ENCODE assay signal across 9 cellular contexts in the genomic region with DNA sequence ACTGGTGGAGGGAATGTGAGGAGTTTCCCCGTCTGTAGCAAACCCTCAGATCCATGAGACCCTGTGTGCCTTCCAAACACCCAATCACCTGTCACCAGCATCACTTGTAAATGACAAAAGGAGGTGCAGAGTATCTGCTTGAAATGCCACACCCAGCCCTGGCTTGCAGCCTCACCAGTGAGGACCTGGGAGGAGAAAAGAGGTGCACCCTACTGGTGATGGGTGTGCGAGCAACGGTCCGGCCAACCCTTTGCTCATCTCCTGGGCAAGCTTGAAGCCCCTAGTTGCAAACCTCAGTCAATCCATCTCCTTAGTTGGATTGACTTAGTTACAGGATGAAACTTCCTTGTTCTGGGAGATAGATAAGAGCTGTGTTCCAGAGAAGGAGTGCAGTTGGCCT.
DNase-seq lines count a peak whose midpoint lies in the region; ATAC-seq, FAIRE-seq and TF ChIP-seq lines count a peak whose summit lies in the region.
"Had no signal": no experiment of that assay in that cellular context is flagged by ENCODE, and none has a peak within 500 bp of the region (broad histone marks: within the 10 kb centered on the region; RNA-seq: fewer than 3 reads in every experiment).

No MANE protein-coding gene starts in this region.

- intact Hi-C loops in left colon (cut with DNase I, micrococcal nuclease), result loop anchor here in 1 of 2 donors (10.0 kb wide), 1 partner anchor 179 kb away; no protein-coding TSS in a partner anchor

- no peak for TF ChIP-seq CTCF in omental fat pad (IDR thresholded peaks at IDR 0.05)

- ATAC-seq in GM21576 (IDR thresholded peaks at IDR 0.05; ENCODE audit: unreplicated experiment) (peak; percentile 75), left colon (peak; percentile 41), omental fat pad (ENCODE audit: low FRiP score) (no peak)
- ATAC-seq: stimulated activated effector memory CD8-positive, alpha-beta T cell treated with anti-CD3 and anti-CD28 coated beads, Interleukin-12 subunit alpha, Interleukin-12 subunit beta, amount 100 ng/mL, for 72 hours had no signal

- no peak for FAIRE-seq in frontal cortex (lab: Jason Lieb, UNC)

- DNase-seq in NCI-H2196 (lab: John Stamatoyannopoulos, UW; ENCODE audit: unreplicated experiment), result peak; percentile 6
- no peak for DNase-seq in NCI-H2196 treated with DMSO at 0.1 percent for 48 hours (lab: John Stamatoyannopoulos, UW; ENCODE audit: unreplicated experiment)
- DNase-seq in NCI-H146 (lab: John Stamatoyannopoulos, UW), result peak; percentile 36
- no peak for DNase-seq in left colon
- DNase-seq in omental fat pad (ENCODE audit: low spot score), result no peak
- no peak for DNase-seq in frontal cortex (ENCODE audit: low spot score in 2 of 2)
- DNase-seq in NCI-H1105 (lab: John Stamatoyannopoulos, UW), result no peak

Comparison
In these comparisons a context has a peak if more than half of its experiments do, and no peak if none do; other contexts are left out.
1. DNase-seq: peak in NCI-H2196 (single experiment) and NCI-H146 (single experiment); none in NCI-H2196 treated with DMSO at 0.1 percent for 48 hours (single experiment), left colon (0 of 2), omental fat pad (single experiment), frontal cortex (0 of 2) and NCI-H1105 (single experiment).